Comparison of ENCODE assay signal across 8 cellular contexts in the genomic region with DNA sequence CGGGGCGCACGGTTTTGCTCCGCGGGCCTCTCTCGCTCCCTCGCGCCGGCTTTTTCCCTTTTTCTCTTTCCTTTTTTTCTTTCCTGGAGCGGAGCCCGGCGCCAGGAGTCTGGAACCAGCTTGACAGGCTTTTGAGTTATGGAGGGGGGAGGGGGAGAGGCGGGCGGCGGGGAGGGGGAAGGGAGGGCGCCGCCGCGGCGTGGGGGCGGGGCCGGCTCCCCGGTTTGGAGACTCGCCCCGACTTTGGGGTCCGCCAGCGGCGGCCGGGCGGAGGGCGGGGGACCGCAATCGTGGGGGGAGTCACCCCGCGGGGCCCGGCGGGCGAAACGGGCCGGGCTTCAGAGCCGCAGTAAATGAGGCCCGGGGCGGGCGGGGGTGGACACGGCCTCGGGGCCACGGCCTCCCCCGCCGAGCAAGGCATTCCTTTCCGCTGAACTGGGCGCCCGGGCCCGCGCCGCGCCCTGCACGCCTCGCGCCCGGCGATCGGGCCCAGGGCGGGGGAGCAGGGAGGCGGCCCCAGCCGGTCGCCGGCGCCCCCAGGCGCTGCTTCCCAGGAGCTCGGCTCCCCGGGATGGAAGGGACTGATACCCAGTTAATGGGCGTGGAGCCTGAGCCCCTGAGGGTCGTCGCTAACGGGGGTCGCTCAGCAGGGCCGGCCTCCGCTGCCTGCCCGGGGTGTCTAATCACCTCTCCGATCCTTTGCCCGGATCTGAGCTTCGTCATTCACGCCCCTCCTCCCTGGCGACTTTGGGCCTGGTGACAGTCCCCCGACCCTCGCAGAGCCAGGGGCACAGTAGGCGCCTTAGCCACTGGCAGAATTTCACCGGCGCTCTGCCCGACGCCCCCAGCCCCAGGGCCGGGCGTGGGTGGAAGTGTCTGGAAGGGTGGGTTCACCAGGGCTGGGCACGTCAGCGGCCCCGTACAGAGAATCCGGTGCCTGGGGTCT.
DNase-seq lines count a peak whose midpoint lies in the region; ATAC-seq and TF ChIP-seq lines count a peak whose summit lies in the region.

No MANE protein-coding gene starts in this region.

- no peaks in the 10 kb centered on the region for H4K20me1 ChIP-seq in PC-3 (ENCODE audit: low read length)

- H3K9me3 Mint-ChIP-seq in osteocyte (ENCODE audit: unreplicated experiment): no peaks in the 10 kb centered on the region

- POLR2A ChIA-PET in PC-3 (lab: Charles Lee; ENCODE audit: unreplicated experiment): interaction anchor here (0.5 to 2.1 kb wide), 8 partner anchors 14 to 659 kb away, joined by 3 to 43 read pairs (median 4); partner anchors contain the start of gene IER5L

- peak overlapping the region; percentile 97 for H3K27ac Mint-ChIP-seq in osteocyte (ENCODE audit: unreplicated experiment)

- H2AFZ ChIP-seq in PC-3 (ENCODE audit: low read length): peak overlapping the region; percentile 71

- TF ChIP-seq CTCF in PC-3 (conservative IDR thresholded peaks at IDR 0.05; ENCODE audit: low read depth, low read length) (no peak), ascending aorta (IDR thresholded peaks at IDR 0.05) (peak in 1 of 3 experiments; percentile 19), left ventricle myocardium inferior (IDR thresholded peaks at IDR 0.05; ENCODE audit: borderline replicate concordance) (no peak), osteocyte (IDR thresholded peaks at IDR 0.05) (no peak)

- peak overlapping the region; percentile 93 for H3K4me2 ChIP-seq in PC-3 (ENCODE audit: low read length)

- peaks cover 37% of the 10 kb centered on the region for H3K4me1 ChIP-seq in PC-3 (ENCODE audit: insufficient read depth, low read length)
- H3K4me1 ChIP-seq in ascending aorta: peaks cover 32 to 64% of the 10 kb centered on the region in 2 donors
- peaks cover 84% of the 10 kb centered on the region for H3K4me1 ChIP-seq in left ventricle myocardium inferior

- H3K36me3 Mint-ChIP-seq in osteocyte (ENCODE audit: unreplicated experiment): no peaks in the 10 kb centered on the region

- no peaks in the 10 kb centered on the region for H3K36me3 ChIP-seq in PC-3 (ENCODE audit: low read depth, low read length)
- H3K36me3 ChIP-seq in ascending aorta: no peaks in the 10 kb centered on the region
- no peaks in the 10 kb centered on the region for H3K36me3 ChIP-seq in left ventricle myocardium inferior

- no peaks in the 10 kb centered on the region for H3K27me3 Mint-ChIP-seq in osteocyte (ENCODE audit: unreplicated experiment)

- ATAC-seq in PC-3: peak; percentile 72
- ATAC-seq in GM19351 (IDR thresholded peaks at IDR 0.05; ENCODE audit: unreplicated experiment): no peak
- ATAC-seq in HG02623 (IDR thresholded peaks at IDR 0.05; ENCODE audit: unreplicated experiment): no peak

- H3K4me3 ChIP-seq in PC-3 (ENCODE audit: low read length) (peak overlapping the region; percentile 67), ascending aorta (peak overlapping the region; percentile 54 to 63), left ventricle myocardium inferior (peak overlapping the region; percentile 70)

- peaks cover 87% of the 10 kb centered on the region for H3K4me1 Mint-ChIP-seq in osteocyte (ENCODE audit: unreplicated experiment)

- H3K4me3 Mint-ChIP-seq in osteocyte (ENCODE audit: unreplicated experiment): peak overlapping the region; percentile 57

- no TSS peak for BruUV-seq in PC-3 (replicated peaks; lab: Mats Ljungman, UMichigan)

- H3K9ac ChIP-seq in PC-3 (ENCODE audit: low read length): peak overlapping the region; percentile 93

- H3K27ac ChIP-seq in PC-3 (ENCODE audit: low read length): peak overlapping the region; percentile 98
- peak overlapping the region; percentile 98 to 100 for H3K27ac ChIP-seq in ascending aorta
- H3K27ac ChIP-seq in left ventricle myocardium inferior (replicated peaks): peak overlapping the region; percentile 98

- H3K27me3 ChIP-seq in PC-3 (ENCODE audit: low read length): no peaks in the 10 kb centered on the region
- H3K27me3 ChIP-seq in ascending aorta: no peaks in the 10 kb centered on the region
- H3K27me3 ChIP-seq in left ventricle myocardium inferior (ENCODE audit: low read depth): no peaks in the 10 kb centered on the region

- CTCF ChIA-PET in PC-3 (lab: Charles Lee): interaction anchor here (0.7 kb wide), 1 partner anchor 70 kb away, joined by 8 read pairs; no protein-coding TSS in a partner anchor

- DNase-seq in stimulated activated CD4-positive, alpha-beta T cell treated with anti-CD3 and anti-CD28 coated beads, Interleukin-12 subunit alpha, Interleukin-12 subunit beta, amount 100 ng/mL, for 4 hours: peak; percentile 44
- no peak for DNase-seq in stimulated activated CD4-positive, alpha-beta T cell treated with anti-CD3 and anti-CD28 coated beads, Interleukin-1b, Interleukin-23, amount 100 ng/mL, for 48 hours
- DNase-seq in PC-3 (peak; percentile 84), ascending aorta (ENCODE audit: low spot score in 2 of 2) (peak in 1 of 2 donors; percentile 93), left ventricle myocardium inferior (peak; percentile 89), osteocyte (ENCODE audit: extremely low spot score, unreplicated experiment) (peak; percentile 93)

- no peaks in the 10 kb centered on the region for H3K9me3 ChIP-seq in PC-3 (ENCODE audit: low read length)
- no peaks in the 10 kb centered on the region for H3K9me3 ChIP-seq in ascending aorta
- H3K9me3 ChIP-seq in left ventricle myocardium inferior (replicated peaks): no peaks in the 10 kb centered on the region

- H3F3A ChIP-seq in PC-3 (ENCODE audit: low read length, unreplicated experiment): no peaks in the 10 kb centered on the region

- no peaks in the 10 kb centered on the region for H3K9me2 ChIP-seq in PC-3 (replicated peaks; ENCODE audit: low read length)

- intact Hi-C loops in PC-3 (cut with micrococcal nuclease): loop anchor here (2.0 to 10.0 kb wide), 2 partner anchors 308 to 338 kb away; no protein-coding TSS in a partner anchor
- intact Hi-C loops in ascending aorta (cut with DNase I): loop anchor here (1.0 to 5.0 kb wide), 6 partner anchors 22 to 343 kb away; no protein-coding TSS in a partner anchor
- intact Hi-C loops in left ventricle myocardium inferior (cut with micrococcal nuclease): loop anchor here (10.0 kb wide), 1 partner anchor 308 kb away; the partner anchor contains the start of gene IER5L

- 0 out of 2 replicates have a peak, but pooled peaks cover 7% of the 10 kb centered on the region for H3K79me2 ChIP-seq in PC-3 (ENCODE audit: low read length)
